In genomic region chr2:70895998-70896764, GRCh38 we compare ENCODE assay signal across 24 cellular contexts. TPM values are rescaled to one million over a fixed set of nuclear protein-coding genes. Genes with fewer than 3 reads are reported as not detected.
DNase-seq lines count a peak whose midpoint lies in the region; ATAC-seq, FAIRE-seq and TF ChIP-seq lines count a peak whose summit lies in the region.
"Had no signal": no experiment of that assay in that cellular context is flagged by ENCODE, and none has a peak within 500 bp of the region (broad histone marks: within the 10 kb centered on the region; RNA-seq: fewer than 3 reads in every experiment).

No MANE protein-coding gene starts in this region.

- peaks cover 10% of the 10 kb centered on the region for H3K4me1 Mint-ChIP-seq in neural progenitor cell
- peaks cover 16% of the 10 kb centered on the region for H3K4me1 Mint-ChIP-seq in activated T-helper 17 cell treated with anti-CD3 and anti-CD28 coated beads, Interleukin-2, amount 50 U/mL, for 72 hours

- H3K9me1 ChIP-seq in endothelial cell of umbilical vein (replicated peaks; ENCODE audit: control insufficient read depth, extremely low read depth, insufficient read depth, low read length): no peaks in the 10 kb centered on the region

- no peaks in the 10 kb centered on the region for H3K36me3 Mint-ChIP-seq in neural progenitor cell
- H3K36me3 Mint-ChIP-seq in activated T-helper 17 cell treated with anti-CD3 and anti-CD28 coated beads, Interleukin-2, amount 50 U/mL, for 72 hours (ENCODE audit: low read depth): no peaks in the 10 kb centered on the region
- H3K36me3 Mint-ChIP-seq: CD8-positive, alpha-beta T cell had no signal

- H3K27me3 ChIP-seq in endothelial cell of umbilical vein (ENCODE audit: control insufficient read depth in 2 of 2, insufficient read depth in 2 of 2, low read length in 2 of 2): peaks cover 75 to 97% of the 10 kb centered on the region in 2 experiments
- H3K27me3 ChIP-seq in neural progenitor cell: peaks cover 100% of the 10 kb centered on the region

- H3K9me3 ChIP-seq in endothelial cell of umbilical vein (replicated peaks; ENCODE audit: control insufficient read depth, insufficient read depth, low read length) (no peaks in the 10 kb centered on the region), neural progenitor cell (ENCODE audit: low read depth) (no peaks in the 10 kb centered on the region)
- H3K9me3 ChIP-seq: HAP-1 had no signal

- peaks cover 4% of the 10 kb centered on the region for H3K9me3 Mint-ChIP-seq in neural progenitor cell
- H3K9me3 Mint-ChIP-seq in activated T-helper 17 cell treated with anti-CD3 and anti-CD28 coated beads, Interleukin-2, amount 50 U/mL, for 72 hours: no peaks in the 10 kb centered on the region
- H3K9me3 Mint-ChIP-seq: CD8-positive, alpha-beta T cell had no signal

- intact Hi-C loops in endothelial cell of umbilical vein (cut with micrococcal nuclease): no loop called here

- H2AFZ ChIP-seq in endothelial cell of umbilical vein (ENCODE audit: low read depth, low read length) (no peak overlapping the region), neural progenitor cell (replicated peaks) (no peak overlapping the region)

- no peak for FAIRE-seq in endothelial cell of umbilical vein (lab: Jason Lieb, UNC)
- FAIRE-seq: G401.6, GM19239 had no signal

- POLR2A ChIA-PET in GM10248 (lab: Yijun Ruan, JAX): no interaction called here
- POLR2A ChIA-PET in endothelial cell of umbilical vein (lab: Charles Lee): no interaction called here

- CTCF ChIA-PET in GM10248 (lab: Yijun Ruan, JAX): interaction anchor here (1.9 to 2.8 kb wide), 2 partner anchors 26 to 52 kb away, joined by 6 to 8 read pairs; no protein-coding TSS in a partner anchor
- CTCF ChIA-PET in endothelial cell of umbilical vein (lab: Charles Lee): interaction anchor here (0.8 to 2.2 kb wide), 5 partner anchors 19 to 107 kb away, joined by 3 to 9 read pairs (median 3); no protein-coding TSS in a partner anchor

- H3K4me3 ChIP-seq in endothelial cell of umbilical vein (replicated peaks in 1 of 3; ENCODE audit: insufficient read depth in 1 of 3, low read depth in 1 of 3, low read length in 3 of 3): no peak overlapping the region
- no peak overlapping the region for H3K4me3 ChIP-seq in neural progenitor cell
- H3K4me3 ChIP-seq: BLaER1, HAP-1 had no signal

- H3K27ac ChIP-seq in endothelial cell of umbilical vein (ENCODE audit: insufficient read depth, low read depth, low read length) (no peak overlapping the region), neural progenitor cell (no peak overlapping the region)
- H3K27ac ChIP-seq: BLaER1, KMS-11 had no signal

- dilution Hi-C loops in endothelial cell of umbilical vein (cut with MboI; ENCODE audit: extremely low pct_ligation_motif_present, low sequenced_read_pairs): no loop called here

- TF ChIP-seq POLR2A in endothelial cell of umbilical vein (IDR thresholded peaks at IDR 0.05; ENCODE audit: low read depth, low read length): no peak

- no peak overlapping the region for H3K4me2 ChIP-seq in endothelial cell of umbilical vein (ENCODE audit: insufficient read depth, low read length)
- H3K4me2 ChIP-seq in neural progenitor cell: no peak overlapping the region
- H3K4me2 ChIP-seq: BLaER1, KMS-11 had no signal

- H3K4me3 Mint-ChIP-seq in neural progenitor cell: peak overlapping the region; percentile 19
- no peak overlapping the region for H3K4me3 Mint-ChIP-seq in activated T-helper 17 cell treated with anti-CD3 and anti-CD28 coated beads, Interleukin-2, amount 50 U/mL, for 72 hours
- H3K4me3 Mint-ChIP-seq: CD8-positive, alpha-beta T cell had no signal

- H3K4me1 ChIP-seq in endothelial cell of umbilical vein (ENCODE audit: control insufficient read depth, extremely low read depth, insufficient read depth, low read length) (peaks cover 7% of the 10 kb centered on the region), neural progenitor cell (peaks cover 11% of the 10 kb centered on the region)

- BruUV-seq in endothelial cell of umbilical vein (replicated peaks; lab: Mats Ljungman, UMichigan): no TSS peak

- H4K20me1 ChIP-seq in endothelial cell of umbilical vein (replicated peaks; ENCODE audit: control insufficient read depth, extremely low read depth, insufficient read depth, low read length) (no peaks in the 10 kb centered on the region), neural progenitor cell (ENCODE audit: low read depth) (peaks cover 81% of the 10 kb centered on the region)

- peaks cover 79% of the 10 kb centered on the region for H3K27me3 Mint-ChIP-seq in neural progenitor cell (ENCODE audit: insufficient read depth, low read depth)
- H3K27me3 Mint-ChIP-seq in activated T-helper 17 cell treated with anti-CD3 and anti-CD28 coated beads, Interleukin-2, amount 50 U/mL, for 72 hours: peaks cover 79% of the 10 kb centered on the region

- TF ChIP-seq CTCF in GM10248 (IDR thresholded peaks at IDR 0.05; ENCODE audit: control extremely low read depth, extremely low read depth, low read depth, missing control alignments) (no peak), GM13976 (IDR thresholded peaks at IDR 0.05; ENCODE audit: borderline replicate concordance, control extremely low read depth, extremely low read depth, insufficient read depth, missing control alignments) (no peak), endothelial cell of umbilical vein (IDR thresholded peaks at IDR 0.05; ENCODE audit: extremely low read depth in 1 of 2, insufficient read depth in 1 of 2, low read depth in 1 of 2, low read length in 2 of 2) (no peak), neural progenitor cell (IDR thresholded peaks at IDR 0.05) (no peak)

- no peaks in the 10 kb centered on the region for H3K79me2 ChIP-seq in endothelial cell of umbilical vein (ENCODE audit: control insufficient read depth, insufficient read depth, low read length)
- no peaks in the 10 kb centered on the region for H3K79me2 ChIP-seq in neural progenitor cell (ENCODE audit: low read depth)

- in situ Hi-C loops in GM13976 (cut with MboI; ENCODE audit: low sequenced_read_pairs, unreplicated experiment): no loop called here

- no peaks in the 10 kb centered on the region for H3K36me3 ChIP-seq in endothelial cell of umbilical vein (ENCODE audit: control insufficient read depth in 2 of 2, extremely low read depth in 1 of 2, insufficient read depth in 2 of 2, low read length in 2 of 2)
- H3K36me3 ChIP-seq in neural progenitor cell: no peaks in the 10 kb centered on the region
- H3K36me3 ChIP-seq: BLaER1, HAP-1 had no signal

- ATAC-seq in GM21423 (IDR thresholded peaks at IDR 0.05; ENCODE audit: unreplicated experiment): no peak
- no peak for ATAC-seq in activated T-helper 17 cell treated with anti-CD3 and anti-CD28 coated beads, Interleukin-2, amount 50 U/mL, for 72 hours (replicated peaks)
- ATAC-seq: CD8-positive, alpha-beta T cell; Panc1 had no signal

- peaks cover 4% of the 10 kb centered on the region for H3F3A ChIP-seq in neural progenitor cell (ENCODE audit: low read depth)

- no peak overlapping the region for H3K27ac Mint-ChIP-seq in neural progenitor cell
- no peak overlapping the region for H3K27ac Mint-ChIP-seq in activated T-helper 17 cell treated with anti-CD3 and anti-CD28 coated beads, Interleukin-2, amount 50 U/mL, for 72 hours
- H3K27ac Mint-ChIP-seq: CD8-positive, alpha-beta T cell had no signal

- no peak overlapping the region for H3K9ac ChIP-seq in endothelial cell of umbilical vein (replicated peaks; ENCODE audit: extremely low read depth, insufficient read depth, low read length)
- H3K9ac ChIP-seq in neural progenitor cell: no peak overlapping the region
- H3K9ac ChIP-seq: BLaER1, KMS-11 had no signal

- DNase-seq in GM10248 (ENCODE audit: extremely low spot score): peak; percentile 22
- peak; percentile 38 for DNase-seq in GM13976 (ENCODE audit: low spot score)
- no peak for DNase-seq in endothelial cell of umbilical vein (ENCODE audit: low read depth, low spot score)
- DNase-seq in neural progenitor cell (ENCODE audit: low spot score): no peak
- no peak for DNase-seq in C1 segment of cervical spinal cord (lab: John Stamatoyannopoulos, UW)
- DNase-seq: Calu3; CD8-positive, alpha-beta T cell; DMS153; NCI-H1694; NCI-H2081; NCI-H2171; NCI-H345; NCI-H524; NCI-H774; NK-92 treated with Interleukin-12 subunit alpha and Interleukin-12 subunit beta, amount 100 ng/mL, for 24 hours had no signal

TF ChIP-seq in endothelial cell of umbilical vein, 7 proteins besides CTCF, POLR2A, EP300 and RAD21:
- TF ChIP-seq POLR2AphosphoS5 (IDR thresholded peaks at IDR 0.05; ENCODE audit: insufficient read depth, low read depth, low read length) (no peak), FOS (IDR thresholded peaks at IDR 0.05; ENCODE audit: borderline replicate concordance, insufficient read depth, low read length) (no peak), EZH2 (IDR thresholded peaks at IDR 0.05; ENCODE audit: borderline replicate concordance, low read depth, low read length, severe bottlenecking) (peak; percentile 31), GATA2 (IDR thresholded peaks at IDR 0.05; ENCODE audit: insufficient read depth, insufficient read length, low read depth, low read length) (no peak), MYC (IDR thresholded peaks at IDR 0.05; ENCODE audit: low read depth, low read length) (no peak)

RNA-seq across cellular contexts. Expression of gene VAX2, which starts 4.2 kb away (rescaled TPM):
- total RNA-seq in endothelial cell of umbilical vein: 0.28 TPM in 1 of 2 replicates, not detected in the other
- polyA plus RNA-seq in endothelial cell of umbilical vein: 0.57 and 0.89 TPM in 2 replicates
- polyA plus RNA-seq in endothelial cell of umbilical vein (2011; cell fraction: cytosol; rRNA removed): 0.21 and 0.25 TPM in 2 replicates
- polyA plus RNA-seq in endothelial cell of umbilical vein (2011; cell fraction: nucleus; rRNA removed): 0.95 and 1.2 TPM in 2 replicates
- 0.51 and 2.0 TPM in 2 replicates for polyA plus RNA-seq in endothelial cell of umbilical vein (2012)
- 0.15 TPM in 1 of 2 replicates, not detected in the other for polyA minus RNA-seq in endothelial cell of umbilical vein
- polyA minus RNA-seq in endothelial cell of umbilical vein (2011; cell fraction: cytosol; rRNA and poly(A)+ RNA removed): not detected
- polyA minus RNA-seq in endothelial cell of umbilical vein (2011; cell fraction: nucleus; rRNA and poly(A)+ RNA removed): 0.38 and 0.67 TPM in 2 replicates
- 0.62 and 2.1 TPM in 2 replicates for total RNA-seq in neural progenitor cell (ENCODE audit: low replicate concordance)
- not detected for total RNA-seq in activated T-helper 17 cell treated with anti-CD3 and anti-CD28 coated beads, Interleukin-2, amount 50 U/mL, for 72 hours
- total RNA-seq: Calu3; CD8-positive, alpha-beta T cell; HT1080 had no signal

RNA-seq across cellular contexts. Expression of gene ATP6V1B1, which starts 39.5 kb away (rescaled TPM):
- 0.60 and 0.77 TPM in 2 replicates for total RNA-seq in endothelial cell of umbilical vein
- 0.35 TPM in 1 of 2 replicates, not detected in the other for polyA plus RNA-seq in endothelial cell of umbilical vein
- not detected in 2 replicates for polyA plus RNA-seq in endothelial cell of umbilical vein (2011; cell fraction: cytosol; rRNA removed)
- polyA plus RNA-seq in endothelial cell of umbilical vein (2011; cell fraction: nucleus; rRNA removed): 3.3 and 4.6 TPM in 2 replicates
- polyA plus RNA-seq in endothelial cell of umbilical vein (2012): 0.46 and 1.1 TPM in 2 replicates
- 1.0 TPM in 1 of 2 replicates, not detected in the other for polyA minus RNA-seq in endothelial cell of umbilical vein
- polyA minus RNA-seq in endothelial cell of umbilical vein (2011; cell fraction: cytosol; rRNA and poly(A)+ RNA removed): not detected
- 1.3 TPM in 1 of 2 replicates, not detected in the other for polyA minus RNA-seq in endothelial cell of umbilical vein (2011; cell fraction: nucleus; rRNA and poly(A)+ RNA removed)
- 0.99 and 1.1 TPM in 2 replicates for total RNA-seq in neural progenitor cell (ENCODE audit: low replicate concordance)
- total RNA-seq in activated T-helper 17 cell treated with anti-CD3 and anti-CD28 coated beads, Interleukin-2, amount 50 U/mL, for 72 hours: not detected
- total RNA-seq: Calu3; CD8-positive, alpha-beta T cell; HT1080 had no signal

Comparison
In these comparisons a context has a peak if more than half of its experiments do, and no peak if none do; other contexts are left out.
1. DNase-seq: peak in GM10248 (single experiment) and GM13976 (single experiment); none in endothelial cell of umbilical vein (single experiment), neural progenitor cell (single experiment) and C1 segment of cervical spinal cord (0 of 14).